In genomic region chr2:88058226-88058625, GRCh38 we compare ENCODE assay signal across 1 cellular context.
TF ChIP-seq lines count a peak whose summit lies in the region.

No MANE protein-coding gene starts in this region.

TF ChIP-seq in GM23338, 12 proteins besides CTCF, POLR2A, EP300 and RAD21:
- TF ChIP-seq REST (IDR thresholded peaks at IDR 0.05; ENCODE audit: unreplicated experiment), result no peak
- no peak for TF ChIP-seq STAT1 (IDR thresholded peaks at IDR 0.05; ENCODE audit: unreplicated experiment)
- no peak for TF ChIP-seq ZNF114 (CRISPR knock-in tag; IDR thresholded peaks at IDR 0.05)
- TF ChIP-seq ETS1 (IDR thresholded peaks at IDR 0.05), result no peak
- no peak for TF ChIP-seq ZNF462 (CRISPR knock-in tag; IDR thresholded peaks at IDR 0.05)
